Comparison of ENCODE assay signal across 1 cellular context in genomic region chr16:4618645-4619418, GRCh38.
TF ChIP-seq lines count a peak whose summit lies in the region.

No MANE protein-coding gene starts in this region.

TF ChIP-seq in HepG2, 621 proteins besides CTCF, POLR2A, EP300 and RAD21 (continued from another document and continues in another):
- no peak for TF ChIP-seq AFF4 (CRISPR knock-in tag; IDR thresholded peaks at IDR 0.05)
- TF ChIP-seq PRMT3 (CRISPR knock-in tag; IDR thresholded peaks at IDR 0.05; ENCODE audit: borderline replicate concordance, low read depth), result no peak
- TF ChIP-seq STAG1 (CRISPR knock-in tag; IDR thresholded peaks at IDR 0.05), result no peak
- peak; percentile 68; the same call in 1 of the 2 replicates for TF ChIP-seq ZBTB34 (CRISPR knock-in tag; IDR thresholded peaks at IDR 0.05)
- TF ChIP-seq NCOA1 (CRISPR knock-in tag; IDR thresholded peaks at IDR 0.05), result no peak
- no peak for TF ChIP-seq DRAP1 (CRISPR knock-in tag; IDR thresholded peaks at IDR 0.05)
- TF ChIP-seq TBX2 (CRISPR knock-in tag; IDR thresholded peaks at IDR 0.05; ENCODE audit: borderline replicate concordance), result no peak
- TF ChIP-seq DDIT3 (CRISPR knock-in tag; IDR thresholded peaks at IDR 0.05), result no peak
- no peak for TF ChIP-seq SATB2 (CRISPR knock-in tag; IDR thresholded peaks at IDR 0.05)
- no peak for TF ChIP-seq ZNF740 (CRISPR knock-in tag; IDR thresholded peaks at IDR 0.05)
- TF ChIP-seq FOXP1 (IDR thresholded peaks at IDR 0.05), result no peak
- 0 out of 2 replicates have a peak, but pooled peaks have one; percentile 15 for TF ChIP-seq FOXP1 (CRISPR knock-in tag; IDR thresholded peaks at IDR 0.05)
- no peak for TF ChIP-seq ARNT2 (CRISPR knock-in tag; IDR thresholded peaks at IDR 0.05; ENCODE audit: low read depth)
- TF ChIP-seq ZZZ3 (CRISPR knock-in tag; IDR thresholded peaks at IDR 0.05; ENCODE audit: borderline replicate concordance), result no peak
- no peak for TF ChIP-seq PBX3 (CRISPR knock-in tag; IDR thresholded peaks at IDR 0.05; ENCODE audit: borderline replicate concordance)
- TF ChIP-seq RERE (CRISPR knock-in tag; IDR thresholded peaks at IDR 0.05; ENCODE audit: low read depth), result no peak
- TF ChIP-seq ZNF343 (CRISPR knock-in tag; IDR thresholded peaks at IDR 0.05), result no peak
- TF ChIP-seq SNAPC4 (CRISPR knock-in tag; IDR thresholded peaks at IDR 0.05), result no peak
- TF ChIP-seq ZFP37 (CRISPR knock-in tag; IDR thresholded peaks at IDR 0.05; ENCODE audit: borderline replicate concordance), result 0 out of 2 replicates have a peak, but pooled peaks have one; percentile 30
- TF ChIP-seq TCF7L2 (IDR thresholded peaks at IDR 0.05; ENCODE audit: low read depth, low read length), result no peak
- TF ChIP-seq KMT2A (CRISPR knock-in tag; IDR thresholded peaks at IDR 0.05), result no peak
- TF ChIP-seq FOXA1 (IDR thresholded peaks at IDR 0.05), result no peak
- TF ChIP-seq FOXA1 (CRISPR knock-in tag; IDR thresholded peaks at IDR 0.05), result no peak
- no peak; the same call in 1 of the 2 replicates for TF ChIP-seq ZNF512B (CRISPR knock-in tag; IDR thresholded peaks at IDR 0.05; ENCODE audit: borderline replicate concordance)
- no peak for TF ChIP-seq ZNF121 (CRISPR knock-in tag; IDR thresholded peaks at IDR 0.05)
- TF ChIP-seq ZFY (CRISPR knock-in tag; IDR thresholded peaks at IDR 0.05), result peak; percentile 16; the same call in 1 of the 2 replicates
- TF ChIP-seq ZNF670 (CRISPR knock-in tag; IDR thresholded peaks at IDR 0.05; ENCODE audit: borderline replicate concordance), result no peak
- TF ChIP-seq KDM4B (CRISPR knock-in tag; IDR thresholded peaks at IDR 0.05), result no peak
- TF ChIP-seq ZNF10 (CRISPR knock-in tag; IDR thresholded peaks at IDR 0.05; ENCODE audit: borderline replicate concordance, low read depth), result no peak
- TF ChIP-seq CEBPZ (IDR thresholded peaks at IDR 0.05; ENCODE audit: low read length), result no peak
- 0 out of 2 replicates have a peak, but pooled peaks have one; percentile 19 for TF ChIP-seq ISL2 (CRISPR knock-in tag; IDR thresholded peaks at IDR 0.05)
